Comparison of ENCODE assay signal across 9 cellular contexts in genomic region chr5:141876628-141877477, GRCh38. TPM values are rescaled to one million over a fixed set of nuclear protein-coding genes. Genes with fewer than 3 reads are reported as not detected.
DNase-seq lines count a peak whose midpoint lies in the region; ATAC-seq and TF ChIP-seq lines count a peak whose summit lies in the region.
"Had no signal": no experiment of that assay in that cellular context is flagged by ENCODE, and none has a peak within 500 bp of the region (broad histone marks: within the 10 kb centered on the region; RNA-seq: fewer than 3 reads in every experiment).

No MANE protein-coding gene starts in this region.

- H3K36me3 Mint-ChIP-seq in activated naive CD8-positive, alpha-beta T cell treated with anti-CD3 and anti-CD28 coated beads, Interleukin-2, amount 50 U/mL, for 24 hours (ENCODE audit: low read depth), result no peaks in the 10 kb centered on the region

- 0% methylated on average over 12 of the region's 42 CpGs for WGBS in suprapubic skin

- DNase-seq in SIG-M5 treated with dmso at 0.1 percent for 504 hours (lab: John Stamatoyannopoulos, UW; ENCODE audit: unreplicated experiment), result peak; percentile 20
- no peak for DNase-seq in SIG-M5 (lab: John Stamatoyannopoulos, UW)
- DNase-seq in activated naive CD8-positive, alpha-beta T cell treated with anti-CD3 and anti-CD28 coated beads, Interleukin-2, amount 50 U/mL, for 24 hours, result no peak
- peak; percentile 68 for DNase-seq in left lobe of liver (ENCODE audit: low spot score)
- DNase-seq in suprapubic skin (ENCODE audit: low spot score in 2 of 2), result no peak
- DNase-seq in HPDE6-E6E7 (ENCODE audit: extremely low spot score), result no peak

- H3K9me3 ChIP-seq in suprapubic skin, result no peaks in the 10 kb centered on the region

- H3K4me1 ChIP-seq in suprapubic skin, result peaks cover 61% of the 10 kb centered on the region

- no peak for ATAC-seq in activated naive CD8-positive, alpha-beta T cell treated with anti-CD3 and anti-CD28 coated beads, Interleukin-2, amount 50 U/mL, for 24 hours
- peak; percentile 32 for ATAC-seq in left lobe of liver
- no peak for ATAC-seq in GM18907 (IDR thresholded peaks at IDR 0.05; ENCODE audit: unreplicated experiment)
- no peak for ATAC-seq in GM19455 (IDR thresholded peaks at IDR 0.05; ENCODE audit: unreplicated experiment)

- TF ChIP-seq EP300 in suprapubic skin (IDR thresholded peaks at IDR 0.05), result no peak

- peaks cover 58% of the 10 kb centered on the region for H3K27me3 ChIP-seq in suprapubic skin

- no peak for TF ChIP-seq POLR2A in suprapubic skin (IDR thresholded peaks at IDR 0.05)

- peak overlapping the region; percentile 61 for H3K4me3 Mint-ChIP-seq in activated naive CD8-positive, alpha-beta T cell treated with anti-CD3 and anti-CD28 coated beads, Interleukin-2, amount 50 U/mL, for 24 hours

- TF ChIP-seq CTCF in suprapubic skin (IDR thresholded peaks at IDR 0.05), result no peak

- H3K9me3 Mint-ChIP-seq in activated naive CD8-positive, alpha-beta T cell treated with anti-CD3 and anti-CD28 coated beads, Interleukin-2, amount 50 U/mL, for 24 hours, result no peaks in the 10 kb centered on the region

- H3K27me3 Mint-ChIP-seq in activated naive CD8-positive, alpha-beta T cell treated with anti-CD3 and anti-CD28 coated beads, Interleukin-2, amount 50 U/mL, for 24 hours, result peaks cover 82% of the 10 kb centered on the region

- peaks cover 20% of the 10 kb centered on the region for H3K4me1 Mint-ChIP-seq in activated naive CD8-positive, alpha-beta T cell treated with anti-CD3 and anti-CD28 coated beads, Interleukin-2, amount 50 U/mL, for 24 hours

- H3K4me3 ChIP-seq in suprapubic skin, result peak overlapping the region; percentile 80

- H3K27ac Mint-ChIP-seq in activated naive CD8-positive, alpha-beta T cell treated with anti-CD3 and anti-CD28 coated beads, Interleukin-2, amount 50 U/mL, for 24 hours, result no peak overlapping the region

- H3K36me3 ChIP-seq in suprapubic skin, result no peaks in the 10 kb centered on the region
- H3K36me3 ChIP-seq: SJSA1 had no signal

- peak overlapping the region; percentile 81 for H3K27ac ChIP-seq in suprapubic skin
- H3K27ac ChIP-seq: SJSA1 had no signal

RNA-seq across cellular contexts. Expression of gene PCDH1, which starts 1.4 kb away (rescaled TPM):
- total RNA-seq in left lobe of liver (33.2 TPM), suprapubic skin (100 to 1,000 TPM in 1 of 4 donors, 10 to 100 TPM in 3; 76.2 to 122 (median 89.5) TPM)

RNA-seq across cellular contexts. Expression of gene DELE1, which starts 46.8 kb away (rescaled TPM):
- total RNA-seq in left lobe of liver (37.8 TPM), suprapubic skin (10 to 100 TPM; 42.5 to 99.6 (median 59.9) TPM)

Comparison
In these comparisons a context has a peak if more than half of its experiments do, and no peak if none do; other contexts are left out.
1. DNase-seq: peak in SIG-M5 treated with dmso at 0.1 percent for 504 hours (single experiment) and left lobe of liver (single experiment); none in SIG-M5 (single experiment), activated naive CD8-positive, alpha-beta T cell treated with anti-CD3 and anti-CD28 coated beads, Interleukin-2, amount 50 U/mL, for 24 hours (single experiment), suprapubic skin (0 of 2) and HPDE6-E6E7 (single experiment).